In genomic region chr7:17178562-17178961, GRCh38 we compare ENCODE assay signal across 17 cellular contexts.
DNase-seq lines count a peak whose midpoint lies in the region; ATAC-seq and FAIRE-seq lines count a peak whose summit lies in the region.
"Had no signal": no experiment of that assay in that cellular context is flagged by ENCODE, and none has a peak within 500 bp of the region (broad histone marks: within the 10 kb centered on the region; RNA-seq: fewer than 3 reads in every experiment).

No MANE protein-coding gene starts in this region.

- peaks cover 0 to 3% (median 0%) of the 10 kb centered on the region in 8 donors for H3K9me3 Mint-ChIP-seq in CD4-positive, alpha-beta memory T cell
- H3K9me3 Mint-ChIP-seq: CD8-positive, alpha-beta T cell; GM23338; H9 had no signal

- intact Hi-C loops in left colon (cut with DNase I, micrococcal nuclease) = no loop called here
- intact Hi-C loops in CD4-positive, alpha-beta memory T cell (cut with micrococcal nuclease) = no loop called here

- CTCF ChIA-PET in CD4-positive, alpha-beta memory T cell (lab: Charles Lee; ENCODE audit: partially characterized antibody) = interaction anchor here (1.9 kb wide), 1 partner anchor 17 kb away, joined by 5 read pairs; no protein-coding TSS in a partner anchor

- H3K4me1 Mint-ChIP-seq in CD4-positive, alpha-beta memory T cell = peaks cover 0 to 2% (median under 1%) of the 10 kb centered on the region in 4 donors

- ATAC-seq in left colon (peak; percentile 93), HG03457 (IDR thresholded peaks at IDR 0.05; ENCODE audit: unreplicated experiment) (no peak)
- ATAC-seq: CD8-positive, alpha-beta T cell; GM23338; HCT116 had no signal

- peak; percentile 28 for FAIRE-seq in colon (lab: Jason Lieb, UNC)
- peak; percentile 68 for FAIRE-seq in small intestine (lab: Jason Lieb, UNC)
- FAIRE-seq: G401.6, GM12892, GM19239 had no signal

- 16 to 56% (median 39%) methylated on average over 2 of the region's 2 CpGs for WGBS in small intestine, 3 donors

- H3K27me3 Mint-ChIP-seq in CD4-positive, alpha-beta memory T cell = no peaks in the 10 kb centered on the region

- POLR2A ChIA-PET in CD4-positive, alpha-beta memory T cell (lab: Charles Lee; ENCODE audit: partially characterized antibody) = no interaction called here

- peak overlapping the region in 1 of 2 donors; percentile 4 for H3K27ac ChIP-seq in small intestine (ENCODE audit: low read depth in 1 of 2, low read length in 1 of 2)
- H3K27ac ChIP-seq in CD4-positive, alpha-beta memory T cell (ENCODE audit: low read depth, low read length) = no peak overlapping the region

- H3K36me3 ChIP-seq in small intestine (ENCODE audit: control insufficient read depth in 2 of 2, insufficient read depth in 2 of 2, low read length in 2 of 2) = no peaks in the 10 kb centered on the region
- no peaks in the 10 kb centered on the region for H3K36me3 ChIP-seq in CD4-positive, alpha-beta memory T cell (ENCODE audit: insufficient read depth, low read length)

- no peak overlapping the region for H3K27ac Mint-ChIP-seq in CD4-positive, alpha-beta memory T cell
- H3K27ac Mint-ChIP-seq: CD8-positive, alpha-beta T cell; GM23338; H9 had no signal

- no peaks in the 10 kb centered on the region for H3K9me3 ChIP-seq in small intestine (ENCODE audit: control insufficient read depth, low read depth)
- H3K9me3 ChIP-seq in CD4-positive, alpha-beta memory T cell (ENCODE audit: control insufficient read depth in 1 of 2, low read length in 2 of 2) = no peaks in the 10 kb centered on the region
- H3K9me3 ChIP-seq: Caco-2 had no signal

- no peak overlapping the region for H3K4me3 Mint-ChIP-seq in CD4-positive, alpha-beta memory T cell
- H3K4me3 Mint-ChIP-seq: CD8-positive, alpha-beta T cell; GM23338; H9 had no signal

- H3K36me3 Mint-ChIP-seq in CD4-positive, alpha-beta memory T cell = peaks cover 0 to 4% of the 10 kb centered on the region in 2 donors
- H3K36me3 Mint-ChIP-seq: CD8-positive, alpha-beta T cell had no signal

- H3K4me1 ChIP-seq in small intestine (ENCODE audit: control insufficient read depth in 2 of 2, insufficient read depth in 1 of 2, low read depth in 1 of 2, low read length in 1 of 2) = no peaks in the 10 kb centered on the region
- H3K4me1 ChIP-seq in CD4-positive, alpha-beta memory T cell (ENCODE audit: insufficient read depth, low read length) = no peaks in the 10 kb centered on the region
- H3K4me1 ChIP-seq: Caco-2 had no signal

- no peak overlapping the region for H3K4me3 ChIP-seq in small intestine (ENCODE audit: low read depth in 1 of 2, low read length in 2 of 2)
- H3K4me3 ChIP-seq in CD4-positive, alpha-beta memory T cell (ENCODE audit: low read length in 2 of 2) = no peak overlapping the region
- H3K4me3 ChIP-seq: GM23338 had no signal

- H3K27me3 ChIP-seq in small intestine (ENCODE audit: control insufficient read depth in 2 of 2, insufficient read depth in 2 of 2, low read length in 2 of 2) = no peaks in the 10 kb centered on the region
- no peaks in the 10 kb centered on the region for H3K27me3 ChIP-seq in CD4-positive, alpha-beta memory T cell (ENCODE audit: insufficient read depth, low read length)

- DNase-seq in left colon (no peak), small intestine (peak; percentile 91), NCI-H526 (lab: John Stamatoyannopoulos, UW) (no peak)
- no peak for DNase-seq in CD4-positive, alpha-beta memory T cell
- DNase-seq: C1 segment of cervical spinal cord; Caco-2; CD8-positive, alpha-beta T cell; DMS153; DND-41; H9 had no signal
